Comparison of ENCODE assay signal across 8 cellular contexts in genomic region chr1:2554621-2555387, GRCh38. TPM values are rescaled to one million over a fixed set of nuclear protein-coding genes. Genes with fewer than 3 reads are reported as not detected.
DNase-seq lines count a peak whose midpoint lies in the region; ATAC-seq lines count a peak whose summit lies in the region.

No MANE protein-coding gene starts in this region.

- H3K36me3 Mint-ChIP-seq in immature natural killer cell, result no peaks in the 10 kb centered on the region

- H4K20me1 ChIP-seq in BLaER1, result no peaks in the 10 kb centered on the region

- no peak overlapping the region; the same call in 1 of the 2 replicates for H3K4me3 ChIP-seq in BLaER1
- H3K4me3 ChIP-seq in Jurkat, Clone E6-1 (ENCODE audit: low read length), result no peak overlapping the region

- H3K36me3 ChIP-seq in BLaER1, result no peaks in the 10 kb centered on the region

- H3K27me3 ChIP-seq in BLaER1, result no peaks in the 10 kb centered on the region

- ATAC-seq in GM19035 (IDR thresholded peaks at IDR 0.05; ENCODE audit: unreplicated experiment) (no peak), GM19452 (IDR thresholded peaks at IDR 0.05; ENCODE audit: unreplicated experiment) (no peak)

- peaks cover 32 to 41% of the 10 kb centered on the region in 2 donors for H3K4me1 Mint-ChIP-seq in immature natural killer cell

- H3K9ac ChIP-seq in BLaER1, result peak overlapping the region; percentile 8; the same call in 1 of the 2 replicates

- H3K27me3 Mint-ChIP-seq in immature natural killer cell (ENCODE audit: low read depth in 3 of 3), result peaks cover 6 to 16% (median 9%) of the 10 kb centered on the region in 3 donors

- H3K27ac Mint-ChIP-seq in immature natural killer cell, result peak overlapping the region; percentile 93 to 100 (median 96)

- no peaks in the 10 kb centered on the region for H3K9me3 Mint-ChIP-seq in immature natural killer cell

- H3K4me1 ChIP-seq in BLaER1, result peaks cover 89% of the 10 kb centered on the region

- H3K4me2 ChIP-seq in BLaER1, result peak overlapping the region; percentile 99

- H3K9me3 ChIP-seq in BLaER1, result no peaks in the 10 kb centered on the region

- H3K27ac ChIP-seq in BLaER1, result peak overlapping the region; percentile 30; the same call in 1 of the 2 replicates

- H3K4me3 Mint-ChIP-seq in immature natural killer cell, result peak overlapping the region; percentile 47 to 99 (median 98)

- DNase-seq in Jurkat, Clone E6-1 (ENCODE audit: low read depth, low spot score), result peak; percentile 51
- peak; percentile 75 for DNase-seq in activated T-cell treated with anti-CD3 and anti-CD28 coated beads, Interleukin-2, amount 50 U/mL, for 48 hours
- DNase-seq in immature natural killer cell, result peak; percentile 36 to 45 (median 41)
- peak; percentile 38 for DNase-seq in stimulated activated CD8-positive, alpha-beta memory T cell treated with anti-CD3 and anti-CD28 coated beads, Interleukin-4, amount 100 ng/mL, for 24 hours (ENCODE audit: low read depth)
- no peak for DNase-seq in cerebellum (ENCODE audit: low spot score)

RNA-seq across cellular contexts. Expression of gene TNFRSF14, which starts 1.4 kb away (rescaled TPM):
- 10.1 TPM for polyA plus RNA-seq in Jurkat, Clone E6-1 (2012; ENCODE audit: insufficient read depth, insufficient read length)
- 10 to 100 TPM; 62.5 to 75.1 (median 63.8) TPM for polyA plus RNA-seq in immature natural killer cell
- 2.4 TPM for total RNA-seq in cerebellum

RNA-seq across cellular contexts. Expression of gene HES5, which starts 24.7 kb away (rescaled TPM):
- not detected for polyA plus RNA-seq in Jurkat, Clone E6-1 (2012; ENCODE audit: insufficient read depth, insufficient read length)
- not detected for polyA plus RNA-seq in immature natural killer cell
- 62.8 TPM for total RNA-seq in cerebellum

RNA-seq across cellular contexts. Expression of gene PANK4, which starts 28.4 kb away (rescaled TPM):
- 33.1 TPM for polyA plus RNA-seq in Jurkat, Clone E6-1 (2012; ENCODE audit: insufficient read depth, insufficient read length)
- polyA plus RNA-seq in immature natural killer cell, result 10 to 100 TPM in 1 of 3 donors, 1 to 10 TPM in 2; 9.1 to 23.3 (median 9.8) TPM
- 31.1 TPM for total RNA-seq in cerebellum

RNA-seq across cellular contexts. Expression of gene PRXL2B, which starts 31.8 kb away (rescaled TPM):
- 19.9 TPM for polyA plus RNA-seq in Jurkat, Clone E6-1 (2012; ENCODE audit: insufficient read depth, insufficient read length)
- polyA plus RNA-seq in immature natural killer cell, result 10 to 100 TPM; 10.0 to 17.1 (median 13.6) TPM
- 12.1 TPM for total RNA-seq in cerebellum
